In the genomic region with DNA sequence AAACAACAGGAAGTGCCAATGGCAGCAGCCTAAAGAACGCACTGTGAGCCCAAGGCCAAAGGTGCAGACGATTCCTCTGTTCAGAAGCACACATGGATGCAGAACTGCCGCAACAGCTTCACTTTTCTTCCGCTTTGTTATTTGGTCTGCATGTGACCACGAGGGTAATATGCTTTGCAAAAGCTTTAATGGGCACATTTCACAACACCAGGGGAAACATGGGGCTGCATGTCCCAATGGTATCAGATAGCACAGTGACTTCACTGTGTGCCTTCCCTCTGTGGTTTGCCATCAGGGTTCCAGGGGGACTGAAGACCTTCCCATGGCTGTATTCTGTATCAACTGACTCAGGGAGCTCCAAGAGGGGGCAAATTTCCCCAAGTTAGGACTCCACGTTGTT, we compare ENCODE assay signal across 22 cellular contexts.
"Had no signal": no experiment of that assay in that cellular context is flagged by ENCODE, and none has a peak within 500 bp of the region (broad histone marks: within the 10 kb centered on the region; RNA-seq: fewer than 3 reads in every experiment).

No MANE protein-coding gene starts in this region.

- H3K4me3 Mint-ChIP-seq: neural crest cell; stimulated activated naive CD8-positive, alpha-beta T cell treated with anti-CD3 and anti-CD28 coated beads, Interleukin-15, Interleukin-2, amounts not matched to agents 100 ng/mL and 50 ng/mL, for 24 hours; type B pancreatic cell had no signal

- DNase-seq: activated CD4-positive, alpha-beta T cell treated with anti-CD3 and anti-CD28 coated beads, Interleukin-2, amount 50 U/mL, for 1 hour; activated CD4-positive, CD25-positive, alpha-beta regulatory T cell treated with anti-CD3 and anti-CD28 coated beads, Interleukin-2, amount 50 U/mL, for 72 hours; activated CD8-positive, alpha-beta memory T cell treated with anti-CD3 and anti-CD28 coated beads, Interleukin-2, amount 50 U/mL, for 4 hours; activated effector memory CD4-positive, alpha-beta T cell treated with Interleukin-2 at 50 U/mL for 16 hours; activated naive CD4-positive, alpha-beta T cell treated with anti-CD3 and anti-CD28 coated beads, Interleukin-2, amount 50 U/mL, for 16 hours; activated T-cell treated with anti-CD3 and anti-CD28 coated beads, Interleukin-2, amount 50 U/mL, for 48 hours; aorta; dermis blood vessel endothelial cell; effector memory CD4-positive, alpha-beta T cell; esophagus squamous epithelium; hypothalamus; right cardiac atrium; stimulated activated CD4-positive, alpha-beta T cell treated with anti-CD3 and anti-CD28 coated beads, Interleukin-15, amount 100 ng/mL, for 24 hours; stimulated activated CD4-positive, alpha-beta T cell treated with anti-CD3 and anti-CD28 coated beads, Interleukin-2, amount 100 ng/mL, for 48 hours; T-helper 2 cell had no signal

- H3K4me3 ChIP-seq: esophagus squamous epithelium, prostate gland, skin epidermis, suprapubic skin had no signal

- H3K27ac ChIP-seq: esophagus squamous epithelium, prostate gland, skin epidermis, suprapubic skin, VCaP had no signal

- H3K27me3 ChIP-seq: esophagus squamous epithelium, suprapubic skin had no signal

- H3K27me3 Mint-ChIP-seq: stimulated activated naive CD8-positive, alpha-beta T cell treated with anti-CD3 and anti-CD28 coated beads, Interleukin-15, Interleukin-2, amounts not matched to agents 100 ng/mL and 50 ng/mL, for 24 hours; type B pancreatic cell had no signal

- H3K9me3 ChIP-seq: esophagus squamous epithelium, prostate gland, suprapubic skin had no signal

- H3K27ac Mint-ChIP-seq: stimulated activated naive CD8-positive, alpha-beta T cell treated with anti-CD3 and anti-CD28 coated beads, Interleukin-15, Interleukin-2, amounts not matched to agents 100 ng/mL and 50 ng/mL, for 24 hours; type B pancreatic cell had no signal

- H3K4me1 ChIP-seq: esophagus squamous epithelium, prostate gland, suprapubic skin had no signal

- H3K36me3 ChIP-seq: prostate gland had no signal

- H3K9me3 Mint-ChIP-seq: neural crest cell; stimulated activated naive CD8-positive, alpha-beta T cell treated with anti-CD3 and anti-CD28 coated beads, Interleukin-15, Interleukin-2, amounts not matched to agents 100 ng/mL and 50 ng/mL, for 24 hours; type B pancreatic cell had no signal
